ENCODE assay signal across 8 cellular contexts in genomic region chr6:158631678-158632537, GRCh38.
DNase-seq lines count a peak whose midpoint lies in the region; ATAC-seq and TF ChIP-seq lines count a peak whose summit lies in the region.

No MANE protein-coding gene starts in this region.

- in situ Hi-C loops in astrocyte of the spinal cord (cut with HindIII; ENCODE audit: low sequenced_read_pairs): no loop called here

- H3K4me3 ChIP-seq in astrocyte of the spinal cord (ENCODE audit: low read depth, low read length): no peak overlapping the region

- ATAC-seq in GM21737 (IDR thresholded peaks at IDR 0.05; ENCODE audit: unreplicated experiment) (no peak), HG02759 (IDR thresholded peaks at IDR 0.05; ENCODE audit: unreplicated experiment) (no peak)

- H3K27me3 Mint-ChIP-seq in T-helper 1 cell treated with Interleukin-12 subunit alpha and Interleukin-12 subunit beta and Interleukin-4 antibody, amounts not matched to agents 30 μg/mL and 1 μg/mL, for 36 hours (ENCODE audit: low read depth): no peaks in the 10 kb centered on the region

- no peak overlapping the region for H3K4me3 Mint-ChIP-seq in T-helper 1 cell treated with Interleukin-12 subunit alpha and Interleukin-12 subunit beta and Interleukin-4 antibody, amounts not matched to agents 30 μg/mL and 1 μg/mL, for 36 hours

- TF ChIP-seq CTCF in astrocyte of the spinal cord (IDR thresholded peaks at IDR 0.05; ENCODE audit: low read depth, low read length): no peak

- peaks cover 53% of the 10 kb centered on the region for H3K36me3 Mint-ChIP-seq in T-helper 1 cell treated with Interleukin-12 subunit alpha and Interleukin-12 subunit beta and Interleukin-4 antibody, amounts not matched to agents 30 μg/mL and 1 μg/mL, for 36 hours (ENCODE audit: low read depth)

- peaks cover 43% of the 10 kb centered on the region for H3K4me1 Mint-ChIP-seq in T-helper 1 cell treated with Interleukin-12 subunit alpha and Interleukin-12 subunit beta and Interleukin-4 antibody, amounts not matched to agents 30 μg/mL and 1 μg/mL, for 36 hours (ENCODE audit: low read depth)

- DNase-seq in T-helper 1 cell (no peak), astrocyte of the spinal cord (ENCODE audit: low read depth, low spot score) (peak; percentile 87), kidney glomerular epithelial cell (lab: John Stamatoyannopoulos, UW) (peak; percentile 51), stromal cell of bone marrow (ENCODE audit: low read depth) (peak; percentile 72), NCI-H1048 (lab: John Stamatoyannopoulos, UW) (no peak)

- peak overlapping the region; percentile 60 for H3K27ac Mint-ChIP-seq in T-helper 1 cell treated with Interleukin-12 subunit alpha and Interleukin-12 subunit beta and Interleukin-4 antibody, amounts not matched to agents 30 μg/mL and 1 μg/mL, for 36 hours

- no peaks in the 10 kb centered on the region for H3K9me3 Mint-ChIP-seq in T-helper 1 cell treated with Interleukin-12 subunit alpha and Interleukin-12 subunit beta and Interleukin-4 antibody, amounts not matched to agents 30 μg/mL and 1 μg/mL, for 36 hours

Comparison
In these comparisons a context has a peak if more than half of its experiments do, and no peak if none do; other contexts are left out.
1. DNase-seq: peak in astrocyte of the spinal cord (single experiment), kidney glomerular epithelial cell (single experiment) and stromal cell of bone marrow (single experiment); none in T-helper 1 cell (0 of 5) and NCI-H1048 (single experiment).